8 cellular contexts compared by ENCODE assay signal in genomic region chr3:157088506-157089454, GRCh38.
DNase-seq lines count a peak whose midpoint lies in the region; ATAC-seq and TF ChIP-seq lines count a peak whose summit lies in the region.

No MANE protein-coding gene starts in this region.

- CTCF ChIA-PET in CD4-positive, alpha-beta T cell (lab: Charles Lee): interaction anchor here (0.9 to 2.6 kb wide), 10 partner anchors 8 to 1283 kb away, joined by 3 to 20 read pairs (median 4); partner anchors contain the start of genes C3orf33, SSR3 and TIPARP
- CTCF ChIA-PET in naive thymus-derived CD4-positive, alpha-beta T cell (lab: Charles Lee): interaction anchor here (0.7 to 2.9 kb wide), 18 partner anchors 8 to 938 kb away, joined by 3 to 17 read pairs (median 3); partner anchors contain the start of gene SSR3

- peak overlapping the region; percentile 99 for H3K27ac Mint-ChIP-seq in CD4-positive, alpha-beta T cell
- peak overlapping the region; percentile 92 to 98 (median 96) for H3K27ac Mint-ChIP-seq in naive thymus-derived CD4-positive, alpha-beta T cell

- H3K27ac ChIP-seq in CD4-positive, alpha-beta T cell (ENCODE audit: low read depth, low read length): peak overlapping the region; percentile 92
- H3K27ac ChIP-seq in HUES6 (ENCODE audit: low read depth, low read length) (peak overlapping the region; percentile 83), esophagus muscularis mucosa (replicated peaks in 1 of 4) (peak overlapping the region; percentile 98 to 99 (median 98))
- H3K27ac ChIP-seq in naive thymus-derived CD4-positive, alpha-beta T cell (ENCODE audit: low read depth, low read length): peak overlapping the region; percentile 83

- H3K4me1 ChIP-seq in HUES6 (ENCODE audit: control insufficient read depth, insufficient read depth, low read length) (peaks cover 38% of the 10 kb centered on the region), esophagus muscularis mucosa (peaks cover 41 to 63% (median 53%) of the 10 kb centered on the region in 4 donors)
- H3K4me1 ChIP-seq in naive thymus-derived CD4-positive, alpha-beta T cell (ENCODE audit: control insufficient read depth in 2 of 2, insufficient read depth in 2 of 2, low read length in 2 of 2): peaks cover 11 to 30% of the 10 kb centered on the region in 2 donors

- peak overlapping the region; percentile 90 for H3K4me3 Mint-ChIP-seq in CD4-positive, alpha-beta T cell
- peak overlapping the region; percentile 81 to 89 (median 87) for H3K4me3 Mint-ChIP-seq in naive thymus-derived CD4-positive, alpha-beta T cell

- no peaks in the 10 kb centered on the region for H3K27me3 ChIP-seq in CD4-positive, alpha-beta T cell (ENCODE audit: control insufficient read depth, insufficient read depth, low read length)
- H3K27me3 ChIP-seq in HUES6 (ENCODE audit: control insufficient read depth, insufficient read depth, low read length): 0 out of 2 replicates have a peak, but pooled peaks cover 7% of the 10 kb centered on the region
- H3K27me3 ChIP-seq in esophagus muscularis mucosa: no peaks in the 10 kb centered on the region
- H3K27me3 ChIP-seq in naive thymus-derived CD4-positive, alpha-beta T cell (ENCODE audit: control insufficient read depth in 2 of 2, insufficient read depth in 2 of 2, low read length in 2 of 2): no peaks in the 10 kb centered on the region

- peak overlapping the region; percentile 85 for H3K9ac ChIP-seq in HUES6 (ENCODE audit: low read length)

- intact Hi-C loops in CD4-positive, alpha-beta T cell (cut with DNase I, micrococcal nuclease): loop anchor here (1.0 to 5.0 kb wide), 6 partner anchors 42 to 604 kb away; partner anchors contain the start of genes SSR3 (in 1 of the 2) and TIPARP (in 1 of the 2)
- intact Hi-C loops in esophagus muscularis mucosa (cut with DNase I): loop anchor here (5.0 kb wide), 2 partner anchors 271 to 546 kb away; no protein-coding TSS in a partner anchor
- intact Hi-C loops in naive thymus-derived CD4-positive, alpha-beta T cell (cut with micrococcal nuclease): loop anchor here (1.0 to 10.0 kb wide), 12 partner anchors 14 to 1234 kb away; partner anchors contain the start of genes CCNL1 (in 2 of the 2), SLC33A1 (in 2 of the 2), SSR3 (in 2 of the 2) and TIPARP (in 2 of the 2)

- TF ChIP-seq POLR2A in esophagus muscularis mucosa (IDR thresholded peaks at IDR 0.05; ENCODE audit: low read depth): peak; percentile 89

- H3K4me1 Mint-ChIP-seq in CD4-positive, alpha-beta T cell (ENCODE audit: low read depth): peaks cover 20% of the 10 kb centered on the region
- H3K4me1 Mint-ChIP-seq in naive thymus-derived CD4-positive, alpha-beta T cell: peaks cover 11 to 79% (median 23%) of the 10 kb centered on the region in 7 donors

- DNase-seq in CD4-positive, alpha-beta T cell: peak; percentile 88 to 94 (median 92)
- DNase-seq in activated CD8-positive, alpha-beta memory T cell treated with anti-CD3 and anti-CD28 coated beads, Interleukin-2, amount 50 U/mL, for 24 hours (ENCODE audit: extremely low read depth): peak; percentile 80
- peak; percentile 98 for DNase-seq in esophagus muscularis mucosa (ENCODE audit: extremely low spot score)
- peak; percentile 90 to 97 (median 93) for DNase-seq in naive thymus-derived CD4-positive, alpha-beta T cell
- peak; percentile 97 for DNase-seq in stimulated activated naive CD8-positive, alpha-beta T cell treated with anti-CD3 and anti-CD28 coated beads, Interleukin-15, Interleukin-2, amounts not matched to agents 100 U/mL and 50 U/mL, for 24 hours
- DNase-seq in NCI-H2029 (lab: John Stamatoyannopoulos, UW): no peak

- no peaks in the 10 kb centered on the region for H3K36me3 Mint-ChIP-seq in CD4-positive, alpha-beta T cell (ENCODE audit: low read depth)
- peaks cover 0 to 11% (median 0%) of the 10 kb centered on the region in 5 donors for H3K36me3 Mint-ChIP-seq in naive thymus-derived CD4-positive, alpha-beta T cell

- no peaks in the 10 kb centered on the region for H3K9me3 ChIP-seq in CD4-positive, alpha-beta T cell (ENCODE audit: control insufficient read depth, low read length)
- no peaks in the 10 kb centered on the region for H3K9me3 ChIP-seq in HUES6 (ENCODE audit: control insufficient read depth, insufficient read depth, low read depth, low read length)
- H3K9me3 ChIP-seq in esophagus muscularis mucosa: no peaks in the 10 kb centered on the region
- no peaks in the 10 kb centered on the region for H3K9me3 ChIP-seq in naive thymus-derived CD4-positive, alpha-beta T cell (ENCODE audit: control insufficient read depth in 2 of 3, low read length in 3 of 3)

- no peaks in the 10 kb centered on the region for H3K27me3 Mint-ChIP-seq in CD4-positive, alpha-beta T cell
- peaks cover 0 to 6% (median 0%) of the 10 kb centered on the region in 5 donors for H3K27me3 Mint-ChIP-seq in naive thymus-derived CD4-positive, alpha-beta T cell

- peak; percentile 87 for TF ChIP-seq EP300 in esophagus muscularis mucosa (IDR thresholded peaks at IDR 0.05)

- peak; percentile 14 for TF ChIP-seq CTCF in CD4-positive, alpha-beta T cell (IDR thresholded peaks at IDR 0.05)
- no peak for TF ChIP-seq CTCF in esophagus muscularis mucosa (IDR thresholded peaks at IDR 0.05)

- POLR2A ChIA-PET in CD4-positive, alpha-beta T cell (lab: Charles Lee): interaction anchor here (0.6 to 5.2 kb wide), 31 partner anchors 8 to 1235 kb away, joined by 3 to 71 read pairs (median 4); partner anchors contain the start of genes CCNL1, SSR3 and TIPARP
- POLR2A ChIA-PET in naive thymus-derived CD4-positive, alpha-beta T cell (lab: Charles Lee): interaction anchor here (0.6 to 6.2 kb wide), 22 partner anchors 9 to 535 kb away, joined by 3 to 49 read pairs (median 5); partner anchors contain the start of genes CCNL1, SSR3 and TIPARP

- under 1% methylated on average over 42 of the region's 61 CpGs for WGBS in esophagus muscularis mucosa

- H3K36me3 ChIP-seq in HUES6 (ENCODE audit: control insufficient read depth, insufficient read depth, low read length) (no peaks in the 10 kb centered on the region), esophagus muscularis mucosa (no peaks in the 10 kb centered on the region)
- no peaks in the 10 kb centered on the region for H3K36me3 ChIP-seq in naive thymus-derived CD4-positive, alpha-beta T cell (ENCODE audit: control insufficient read depth in 2 of 3, insufficient read depth in 3 of 3, low read length in 3 of 3)

- H3K9me3 Mint-ChIP-seq in CD4-positive, alpha-beta T cell: no peaks in the 10 kb centered on the region
- peaks cover 0 to 7% (median 0%) of the 10 kb centered on the region in 11 donors for H3K9me3 Mint-ChIP-seq in naive thymus-derived CD4-positive, alpha-beta T cell

- H3K4me3 ChIP-seq in HUES6 (ENCODE audit: low read depth, low read length): peak overlapping the region; percentile 65
- peak overlapping the region; percentile 65 to 81 (median 72) for H3K4me3 ChIP-seq in esophagus muscularis mucosa
- H3K4me3 ChIP-seq in naive thymus-derived CD4-positive, alpha-beta T cell (ENCODE audit: low read length): peak overlapping the region; percentile 84

- ATAC-seq in CD4-positive, alpha-beta T cell (ENCODE audit: poor library complexity): peak; percentile 83
- ATAC-seq in GM21390 (IDR thresholded peaks at IDR 0.05; ENCODE audit: unreplicated experiment): peak; percentile 72
- peak; percentile 95 for ATAC-seq in naive thymus-derived CD4-positive, alpha-beta T cell
- peak; percentile 86 for ATAC-seq in stimulated activated naive CD8-positive, alpha-beta T cell treated with anti-CD3 and anti-CD28 coated beads, Interleukin-15, Interleukin-2, amounts not matched to agents 100 U/mL and 50 U/mL, for 24 hours
